ENCODE assay signal across 9 cellular contexts in the genomic region with DNA sequence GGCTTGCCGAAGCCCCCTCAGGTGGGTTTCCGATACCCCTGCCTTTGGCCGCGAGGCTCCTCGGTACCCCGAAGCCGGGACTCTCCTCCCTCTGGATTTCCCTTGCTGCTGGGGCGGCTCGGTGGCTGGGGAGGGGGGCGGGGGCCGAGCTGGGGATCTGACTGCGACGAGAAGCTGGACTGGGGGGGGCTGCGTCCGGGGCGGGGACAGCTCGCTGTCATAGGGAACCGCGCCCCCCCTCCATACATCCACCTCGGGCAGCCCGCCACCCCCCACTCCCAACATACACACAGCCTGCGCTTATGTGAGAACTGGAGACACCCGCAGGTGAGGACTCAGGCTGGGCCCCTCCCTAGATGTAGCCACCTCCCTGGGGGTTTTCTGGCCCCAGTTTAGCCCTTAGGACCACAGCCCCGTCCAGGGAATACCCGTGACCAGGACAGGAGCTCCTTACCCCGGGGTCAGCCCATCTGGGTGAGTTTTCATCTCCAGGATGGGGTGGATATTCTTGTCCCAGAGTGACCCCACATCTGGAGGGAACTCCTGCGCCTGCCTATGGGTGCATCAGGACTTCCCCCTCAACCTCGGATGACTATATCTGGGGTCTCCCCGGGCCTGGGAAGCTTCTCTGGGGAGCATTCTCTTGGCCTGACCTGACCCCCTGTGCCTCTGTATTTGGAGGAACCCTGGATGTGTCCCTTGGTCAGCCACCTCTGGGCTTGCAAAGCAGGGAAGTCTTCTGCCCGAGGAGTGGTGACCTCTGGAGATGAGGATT. TPM values are rescaled to one million over a fixed set of nuclear protein-coding genes. Genes with fewer than 3 reads are reported as not detected.
DNase-seq lines count a peak whose midpoint lies in the region; ATAC-seq and TF ChIP-seq lines count a peak whose summit lies in the region.
"Had no signal": no experiment of that assay in that cellular context is flagged by ENCODE, and none has a peak within 500 bp of the region (broad histone marks: within the 10 kb centered on the region; RNA-seq: fewer than 3 reads in every experiment).

No MANE protein-coding gene starts in this region.

- H3K4me3 Mint-ChIP-seq in endothelial cell (ENCODE audit: unreplicated experiment) = peak overlapping the region; percentile 56

- no peaks in the 10 kb centered on the region for H3K9me3 Mint-ChIP-seq in endothelial cell (ENCODE audit: unreplicated experiment)

- peaks cover 5% of the 10 kb centered on the region for H3K36me3 Mint-ChIP-seq in endothelial cell (ENCODE audit: low read depth, unreplicated experiment)

- H3K27ac Mint-ChIP-seq in endothelial cell (ENCODE audit: unreplicated experiment) = no peak overlapping the region

- no peaks in the 10 kb centered on the region for H3K4me1 ChIP-seq in ES-I3 (ENCODE audit: insufficient read depth, low read length)
- H3K4me1 ChIP-seq in Panc1 (ENCODE audit: control insufficient read depth, insufficient read depth, low read length) = peaks cover 13% of the 10 kb centered on the region

- peak overlapping the region; percentile 37 to 59; a peak in 3 of 4 replicates for H3K4me3 ChIP-seq in Panc1 (ENCODE audit: low read depth in 2 of 2, low read length in 2 of 2)

- 0 out of 2 replicates have a peak, but pooled peaks cover 4% of the 10 kb centered on the region for H3K27me3 ChIP-seq in Panc1 (ENCODE audit: control insufficient read depth, insufficient read depth, low read length)

- intact Hi-C loops in Panc1 (cut with micrococcal nuclease; ENCODE audit: unreplicated experiment) = loop anchor here (5.0 to 10.0 kb wide), 2 partner anchors 91 to 193 kb away; no protein-coding TSS in a partner anchor

- TF ChIP-seq CTCF in Panc1 (IDR thresholded peaks at IDR 0.05) = no peak
- no peak for TF ChIP-seq CTCF in endothelial cell (IDR thresholded peaks at IDR 0.05; ENCODE audit: unreplicated experiment)

- POLR2A ChIA-PET in Panc1 (lab: Charles Lee) = no interaction called here

- peaks cover 17% of the 10 kb centered on the region for H3K27me3 Mint-ChIP-seq in endothelial cell (ENCODE audit: unreplicated experiment)

- no TSS peak for BruUV-seq in Panc1 (replicated peaks; lab: Mats Ljungman, UMichigan)

- CTCF ChIA-PET in Panc1 (lab: Charles Lee) = interaction anchor here (0.5 to 0.7 kb wide), 4 partner anchors 60 to 493 kb away, joined by 3 read pairs; no protein-coding TSS in a partner anchor

- no peak overlapping the region for H3K27ac ChIP-seq in Panc1 (ENCODE audit: low read length)

- H3K4me1 Mint-ChIP-seq in endothelial cell (ENCODE audit: unreplicated experiment) = peaks cover 21% of the 10 kb centered on the region

- in situ Hi-C loops in Panc1 (cut with HindIII; ENCODE audit: low pct_unique_long_range_greater_than_20kb, low sequenced_read_pairs) = no loop called here

- ATAC-seq in Panc1 = peak; percentile 22
- no peak for ATAC-seq in HG03520 (IDR thresholded peaks at IDR 0.05; ENCODE audit: unreplicated experiment)
- ATAC-seq in HG03196 (IDR thresholded peaks at IDR 0.05; ENCODE audit: unreplicated experiment) = no peak

- H3K9me3 ChIP-seq in ES-I3 (ENCODE audit: control insufficient read depth, insufficient read depth, low read length) (no peaks in the 10 kb centered on the region; the same call in 1 of the 2 replicates), Panc1 (ENCODE audit: control insufficient read depth, insufficient read depth, low read depth, low read length) (no peaks in the 10 kb centered on the region)

- no peaks in the 10 kb centered on the region for H3K36me3 ChIP-seq in ES-I3 (ENCODE audit: insufficient read depth, low read length)
- H3K36me3 ChIP-seq in Panc1 (ENCODE audit: control insufficient read depth, insufficient read depth, low read length) = no peaks in the 10 kb centered on the region

- peak overlapping the region; percentile 63; the same call in 1 of the 2 replicates for H3K9ac ChIP-seq in ES-I3 (ENCODE audit: low read depth, low read length)

- DNase-seq in Panc1 (ENCODE audit: low read depth, low spot score) (no peak), endothelial cell (ENCODE audit: low spot score) (no peak), retina (peak; percentile 23), NCI-H2029 treated with DMSO at 0.1 percent for 48 hours (lab: John Stamatoyannopoulos, UW) (no peak), SHP77 treated with DMSO at 0.1 percent for 48 hours (lab: John Stamatoyannopoulos, UW) (no peak)

RNA-seq across cellular contexts. Expression of a gene that starts 0.7 kb away (rescaled TPM):
- 13.5 TPM for total RNA-seq in Panc1 (2021; ENCODE audit: unreplicated experiment)
- 14.4 TPM for polyA plus RNA-seq in Panc1 (2012; ENCODE audit: insufficient read length)
- 1.9 TPM for total RNA-seq in endothelial cell (ENCODE audit: unreplicated experiment)

RNA-seq across cellular contexts. Expression of a gene that starts 27.1 kb away (rescaled TPM):
- 84.9 TPM for total RNA-seq in Panc1 (2021; ENCODE audit: unreplicated experiment)
- polyA plus RNA-seq in Panc1 (2012; ENCODE audit: insufficient read length) = 87.5 TPM
- 101 TPM for total RNA-seq in endothelial cell (ENCODE audit: unreplicated experiment)

RNA-seq across cellular contexts. Expression of a gene that starts 32.8 kb away (rescaled TPM):
- total RNA-seq in Panc1 (2021; ENCODE audit: unreplicated experiment) (147 TPM), endothelial cell (ENCODE audit: unreplicated experiment) (19.5 TPM)
- polyA plus RNA-seq in Panc1 (2012; ENCODE audit: insufficient read length) = 63.2 TPM

RNA-seq across cellular contexts. Expression of a gene that starts 45.7 kb away (rescaled TPM):
- total RNA-seq in Panc1 (2021; ENCODE audit: unreplicated experiment) (0.28 TPM), endothelial cell (ENCODE audit: unreplicated experiment) (not detected)
- not detected for polyA plus RNA-seq in Panc1 (2012; ENCODE audit: insufficient read length)
- total RNA-seq: pulmonary artery endothelial cell had no signal

RNA-seq across cellular contexts. Expression of a gene that starts 54.0 kb away (rescaled TPM):
- total RNA-seq in Panc1 (2021; ENCODE audit: unreplicated experiment) = 74.5 TPM
- 81.3 TPM for polyA plus RNA-seq in Panc1 (2012; ENCODE audit: insufficient read length)
- 36.4 TPM for total RNA-seq in endothelial cell (ENCODE audit: unreplicated experiment)
